In the genomic region with DNA sequence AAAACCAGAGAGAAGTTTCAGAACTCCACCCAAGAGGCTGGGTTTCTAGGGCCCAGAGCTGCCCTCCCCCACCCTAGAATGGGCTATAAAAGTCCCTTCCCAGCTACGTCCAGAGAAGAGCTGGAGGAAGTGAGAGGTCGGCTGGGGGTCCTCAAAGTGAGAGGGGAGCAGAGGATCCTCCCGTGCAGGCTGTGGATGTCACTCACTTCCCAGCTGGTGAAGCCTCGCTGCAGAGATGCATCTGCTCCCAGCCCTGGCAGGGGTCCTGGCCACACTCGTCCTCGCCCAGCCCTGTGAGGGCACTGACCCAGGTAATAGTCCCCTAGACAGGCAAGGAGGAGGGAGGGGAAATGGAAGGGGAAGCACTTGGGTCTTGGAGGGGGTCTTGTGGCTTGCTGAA, we compare ENCODE assay signal across 16 cellular contexts. TPM values are rescaled to one million over a fixed set of nuclear protein-coding genes. Genes with fewer than 3 reads are reported as not detected.
A peak's percentile ranks its signal among the peaks of the same experiment; 100 is the strongest.
DNase-seq lines count a peak whose midpoint lies in the region; ATAC-seq and TF ChIP-seq lines count a peak whose summit lies in the region.
"Had no signal": no experiment of that assay in that cellular context is flagged by ENCODE, and none has a peak within 500 bp of the region (broad histone marks: within the 10 kb centered on the region; RNA-seq: fewer than 3 reads in every experiment).

A gene with protein sequence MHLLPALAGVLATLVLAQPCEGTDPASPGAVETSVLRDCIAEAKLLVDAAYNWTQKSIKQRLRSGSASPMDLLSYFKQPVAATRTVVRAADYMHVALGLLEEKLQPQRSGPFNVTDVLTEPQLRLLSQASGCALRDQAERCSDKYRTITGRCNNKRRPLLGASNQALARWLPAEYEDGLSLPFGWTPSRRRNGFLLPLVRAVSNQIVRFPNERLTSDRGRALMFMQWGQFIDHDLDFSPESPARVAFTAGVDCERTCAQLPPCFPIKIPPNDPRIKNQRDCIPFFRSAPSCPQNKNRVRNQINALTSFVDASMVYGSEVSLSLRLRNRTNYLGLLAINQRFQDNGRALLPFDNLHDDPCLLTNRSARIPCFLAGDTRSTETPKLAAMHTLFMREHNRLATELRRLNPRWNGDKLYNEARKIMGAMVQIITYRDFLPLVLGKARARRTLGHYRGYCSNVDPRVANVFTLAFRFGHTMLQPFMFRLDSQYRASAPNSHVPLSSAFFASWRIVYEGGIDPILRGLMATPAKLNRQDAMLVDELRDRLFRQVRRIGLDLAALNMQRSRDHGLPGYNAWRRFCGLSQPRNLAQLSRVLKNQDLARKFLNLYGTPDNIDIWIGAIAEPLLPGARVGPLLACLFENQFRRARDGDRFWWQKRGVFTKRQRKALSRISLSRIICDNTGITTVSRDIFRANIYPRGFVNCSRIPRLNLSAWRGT (plus strand): TSS at position 115 of the 400 bp plus-strand sequence. CDS start 121 bp downstream, at position 236.

- no peak for TF ChIP-seq POLR2A in NB4 (IDR thresholded peaks at IDR 0.05; ENCODE audit: extremely low read depth, insufficient read length)
- TF ChIP-seq POLR2A in thyroid gland (IDR thresholded peaks at IDR 0.05) = no peak

- intact Hi-C loops in thyroid gland (cut with DNase I) = no loop called here

- 34 to 40% methylated on average over 3 to 6 of the region's 6 CpGs for WGBS in thyroid gland, 2 donors

- H3K9me3 Mint-ChIP-seq in stimulated activated effector memory CD8-positive, alpha-beta T cell treated with anti-CD3 and anti-CD28 coated beads, Interleukin-12 subunit alpha, Interleukin-12 subunit beta, amount 100 ng/mL, for 72 hours = no peaks in the 10 kb centered on the region
- H3K9me3 Mint-ChIP-seq: CD4-positive, alpha-beta memory T cell had no signal

- H3K9me3 ChIP-seq in thyroid gland = no peaks in the 10 kb centered on the region
- H3K9me3 ChIP-seq: BE2C, HAP-1 had no signal

- H3K36me3 ChIP-seq in thyroid gland = no peaks in the 10 kb centered on the region
- H3K36me3 ChIP-seq: BE2C, HAP-1 had no signal

- peaks cover 0 to 3% of the 10 kb centered on the region in 2 donors for H3K4me1 ChIP-seq in thyroid gland
- H3K4me1 ChIP-seq: BE2C, HAP-1 had no signal

- ATAC-seq in stimulated activated effector memory CD8-positive, alpha-beta T cell treated with anti-CD3 and anti-CD28 coated beads, Interleukin-12 subunit alpha, Interleukin-12 subunit beta, amount 100 ng/mL, for 72 hours = no peak

- in situ Hi-C loops in GM13976 (cut with MboI; ENCODE audit: low sequenced_read_pairs, unreplicated experiment) = no loop called here

- no peak within 1 kb of the TSS for H3K27ac Mint-ChIP-seq in stimulated activated effector memory CD8-positive, alpha-beta T cell treated with anti-CD3 and anti-CD28 coated beads, Interleukin-12 subunit alpha, Interleukin-12 subunit beta, amount 100 ng/mL, for 72 hours

- peaks cover 5% of the 10 kb centered on the region for H3K4me1 Mint-ChIP-seq in stimulated activated effector memory CD8-positive, alpha-beta T cell treated with anti-CD3 and anti-CD28 coated beads, Interleukin-12 subunit alpha, Interleukin-12 subunit beta, amount 100 ng/mL, for 72 hours
- H3K4me1 Mint-ChIP-seq: CD4-positive, alpha-beta memory T cell had no signal

- H3K27me3 ChIP-seq in thyroid gland = no peaks in the 10 kb centered on the region

- TF ChIP-seq CTCF in GM13976 (IDR thresholded peaks at IDR 0.05; ENCODE audit: borderline replicate concordance, control extremely low read depth, extremely low read depth, insufficient read depth, missing control alignments) = no peak
- no peak for TF ChIP-seq CTCF in NB4 (IDR thresholded peaks at IDR 0.05; ENCODE audit: low read depth, low read length)
- no peak for TF ChIP-seq CTCF in thyroid gland (IDR thresholded peaks at IDR 0.05)

- no peaks in the 10 kb centered on the region for H3K36me3 Mint-ChIP-seq in stimulated activated effector memory CD8-positive, alpha-beta T cell treated with anti-CD3 and anti-CD28 coated beads, Interleukin-12 subunit alpha, Interleukin-12 subunit beta, amount 100 ng/mL, for 72 hours
- H3K36me3 Mint-ChIP-seq: CD14-positive monocyte; CD4-positive, alpha-beta memory T cell had no signal

- peak; percentile 50 for DNase-seq in GM13976 (ENCODE audit: low spot score)
- peak; percentile 14 for DNase-seq in NB4 (ENCODE audit: low read depth)
- DNase-seq in islet precursor cell = peak; percentile 50
- no peak for DNase-seq in thyroid gland
- DNase-seq in RKO (ENCODE audit: low spot score) = no peak
- DNase-seq in NCI-H526 (lab: John Stamatoyannopoulos, UW) = no peak
- DNase-seq in stimulated activated effector memory CD8-positive, alpha-beta T cell treated with anti-CD3 and anti-CD28 coated beads, Interleukin-12 subunit alpha, Interleukin-12 subunit beta, amount 100 ng/mL, for 72 hours (ENCODE audit: low spot score in 2 of 2) = no peak
- DNase-seq: ACHN; BE2C; CD4-positive, alpha-beta memory T cell; DMS79 treated with DMSO at 0.1 percent for 48 hours; GF-D8 had no signal

- H3K4me3 ChIP-seq in NB4 (ENCODE audit: low read depth, low read length) (no peak within 1 kb of the TSS), thyroid gland (replicated peaks in 1 of 3) (no peak within 1 kb of the TSS)
- H3K4me3 ChIP-seq: HAP-1 had no signal

- H3K4me3 Mint-ChIP-seq in stimulated activated effector memory CD8-positive, alpha-beta T cell treated with anti-CD3 and anti-CD28 coated beads, Interleukin-12 subunit alpha, Interleukin-12 subunit beta, amount 100 ng/mL, for 72 hours = no peak within 1 kb of the TSS
- H3K4me3 Mint-ChIP-seq: CD14-positive monocyte; CD4-positive, alpha-beta memory T cell had no signal

- no peak within 1 kb of the TSS for H3K27ac ChIP-seq in thyroid gland

RNA-seq across cellular contexts. Expression of the gene that starts here (rescaled TPM):
- total RNA-seq in thyroid gland = not detected
- total RNA-seq: CD4-positive, alpha-beta memory T cell; H1; HT-29 had no signal

Comparison
In these comparisons a context has a peak if more than half of its experiments do, and no peak if none do; other contexts are left out.
1. DNase-seq: peak in GM13976 (single experiment), NB4 (single experiment) and islet precursor cell (single experiment); none in thyroid gland (0 of 2), RKO (single experiment), NCI-H526 (0 of 2) and stimulated activated effector memory CD8-positive, alpha-beta T cell treated with anti-CD3 and anti-CD28 coated beads, Interleukin-12 subunit alpha, Interleukin-12 subunit beta, amount 100 ng/mL, for 72 hours (0 of 2).